15 cellular contexts compared by ENCODE assay signal in the genomic region with DNA sequence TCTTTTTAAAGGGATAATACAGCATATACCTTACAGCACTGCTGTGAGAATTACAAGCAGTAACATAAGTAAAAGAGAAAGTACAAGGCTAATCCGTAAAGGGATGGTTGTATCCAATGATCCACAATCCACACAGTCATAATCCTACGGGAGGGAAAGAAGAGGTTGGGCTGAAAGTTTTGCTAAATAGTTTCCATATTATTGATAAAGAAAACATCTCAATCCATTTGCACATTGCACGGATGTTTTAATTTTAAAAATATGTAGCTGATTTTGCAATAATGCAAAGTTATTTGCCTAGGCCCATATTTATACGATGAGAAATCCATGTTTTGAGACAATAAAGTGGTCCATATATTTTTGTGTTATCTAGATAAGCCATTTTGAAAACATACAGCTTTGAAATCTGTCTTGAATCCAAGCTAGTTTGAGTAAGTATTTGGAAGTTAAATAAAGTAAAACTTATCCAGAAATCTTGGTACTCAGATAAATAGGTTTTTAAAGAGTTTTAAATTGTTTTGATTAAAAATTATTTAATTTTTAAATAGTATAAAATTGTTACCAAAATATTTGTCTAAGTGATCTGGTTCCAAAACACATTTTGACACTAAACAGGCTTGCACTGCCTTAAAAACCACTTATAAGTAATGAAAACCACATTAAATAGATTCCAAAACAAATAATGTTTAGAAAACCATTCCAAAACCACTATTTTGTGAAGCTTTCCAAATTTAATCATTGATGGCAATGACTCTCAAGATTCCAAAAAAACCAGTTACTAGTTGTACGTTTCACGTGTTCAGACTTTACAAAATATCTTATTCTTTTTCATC. TPM values are rescaled to one million over a fixed set of nuclear protein-coding genes. Genes with fewer than 3 reads are reported as not detected.
"Had no signal": no experiment of that assay in that cellular context is flagged by ENCODE, and none has a peak within 500 bp of the region (broad histone marks: within the 10 kb centered on the region; RNA-seq: fewer than 3 reads in every experiment).

No MANE protein-coding gene starts in this region.

- H2AFZ ChIP-seq: parathyroid adenoma had no signal

- H3K36me3 ChIP-seq: breast epithelium, stomach had no signal

- H3K9ac ChIP-seq: parathyroid adenoma had no signal

- H3K9me3 ChIP-seq: breast epithelium, stomach had no signal

- H3K4me3 Mint-ChIP-seq: activated CD4-positive, alpha-beta memory T cell treated with anti-CD3 and anti-CD28 coated beads for 36 hours; activated naive CD8-positive, alpha-beta T cell treated with anti-CD3 and anti-CD28 coated beads for 36 hours; memory B cell; T-cell had no signal

- H3K4me1 ChIP-seq: breast epithelium, parathyroid adenoma had no signal

- H3K27me3 ChIP-seq: breast epithelium had no signal

- H3K27ac ChIP-seq: parathyroid adenoma, skin epidermis, stomach, VCaP had no signal

- H3K79me2 ChIP-seq: parathyroid adenoma had no signal

- H3K4me1 Mint-ChIP-seq: activated naive CD8-positive, alpha-beta T cell treated with anti-CD3 and anti-CD28 coated beads for 36 hours; memory B cell; T-cell had no signal

- H3K36me3 Mint-ChIP-seq: activated CD4-positive, alpha-beta memory T cell treated with anti-CD3 and anti-CD28 coated beads for 36 hours; activated naive CD8-positive, alpha-beta T cell treated with anti-CD3 and anti-CD28 coated beads for 36 hours; memory B cell; T-cell had no signal

- ATAC-seq: T-cell had no signal

- H3K27ac Mint-ChIP-seq: activated CD4-positive, alpha-beta memory T cell treated with anti-CD3 and anti-CD28 coated beads for 36 hours; activated naive CD8-positive, alpha-beta T cell treated with anti-CD3 and anti-CD28 coated beads for 36 hours; memory B cell; T-cell had no signal

- DNase-seq: activated CD4-positive, alpha-beta memory T cell treated with anti-CD3 and anti-CD28 coated beads for 36 hours; activated gamma-delta T cell; activated naive CD8-positive, alpha-beta T cell treated with anti-CD3 and anti-CD28 coated beads for 36 hours; activated T-cell treated with anti-CD3 and anti-CD28 coated beads, Interleukin-2, amount 50 U/mL, for 48 hours; anterior cingulate cortex; glutamatergic neuron; retina; stimulated activated CD4-positive, alpha-beta T cell treated with anti-CD3 and anti-CD28 coated beads, Interleukin-4, amount 100 ng/mL, for 4 hours; stomach; T-cell had no signal

- H3K4me3 ChIP-seq: breast epithelium, skin epidermis, stomach had no signal

RNA-seq across cellular contexts. Expression of a gene that starts 38.2 kb away (rescaled TPM):
- total RNA-seq: activated CD4-positive, alpha-beta memory T cell treated with anti-CD3 and anti-CD28 coated beads for 36 hours; activated naive CD8-positive, alpha-beta T cell treated with anti-CD3 and anti-CD28 coated beads for 36 hours had no signal
